Comparison of ENCODE assay signal across 9 cellular contexts in the genomic region with DNA sequence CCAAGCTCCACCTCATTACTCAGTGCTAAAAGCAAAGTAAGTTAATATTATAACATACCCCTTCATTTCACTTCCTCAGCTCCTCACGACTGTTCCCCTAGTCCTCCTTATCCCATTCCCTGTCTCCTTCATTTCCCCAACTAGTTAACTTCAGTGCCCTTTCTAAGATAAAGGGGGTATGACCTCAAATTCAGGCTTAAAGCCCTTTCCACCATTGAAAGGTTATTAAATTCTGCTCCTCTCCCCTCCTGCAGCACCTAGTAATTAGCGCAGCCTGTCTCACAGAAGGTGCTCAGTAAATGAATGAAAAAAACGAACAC. TPM values are rescaled to one million over a fixed set of nuclear protein-coding genes. Genes with fewer than 3 reads are reported as not detected.
A peak's percentile ranks its signal among the peaks of the same experiment; 100 is the strongest.
DNase-seq lines count a peak whose midpoint lies in the region; ATAC-seq and TF ChIP-seq lines count a peak whose summit lies in the region.
"Had no signal": no experiment of that assay in that cellular context is flagged by ENCODE, and none has a peak within 500 bp of the region (broad histone marks: within the 10 kb centered on the region; RNA-seq: fewer than 3 reads in every experiment).

No MANE protein-coding gene starts in this region.

- H2AFZ ChIP-seq in Loucy (ENCODE audit: low read length): peak overlapping the region; percentile 83

- H3K36me3 Mint-ChIP-seq in dendritic cell treated with granulocyte-macrophage colony-stimulating factor and Interleukin-4, amounts not matched to agents 40 ng/mL and 50 ng/mL, for 4 days (ENCODE audit: low read depth): no peaks in the 10 kb centered on the region
- H3K36me3 Mint-ChIP-seq in naive thymus-derived CD4-positive, alpha-beta T cell: peaks cover 0 to 5% (median 0%) of the 10 kb centered on the region in 5 donors

- peaks cover 10% of the 10 kb centered on the region for H3K4me1 ChIP-seq in Loucy (ENCODE audit: insufficient read depth, low read length, poor library complexity, severe bottlenecking)
- H3K4me1 ChIP-seq in naive thymus-derived CD4-positive, alpha-beta T cell (ENCODE audit: control insufficient read depth in 2 of 2, insufficient read depth in 2 of 2, low read length in 2 of 2): peaks cover 6 to 9% of the 10 kb centered on the region in 2 donors

- no peaks in the 10 kb centered on the region for H3K36me3 ChIP-seq in Loucy (ENCODE audit: insufficient read depth, low read length)
- no peaks in the 10 kb centered on the region for H3K36me3 ChIP-seq in naive thymus-derived CD4-positive, alpha-beta T cell (ENCODE audit: control insufficient read depth in 2 of 3, insufficient read depth in 3 of 3, low read length in 3 of 3)

- CTCF ChIA-PET in naive thymus-derived CD4-positive, alpha-beta T cell (lab: Charles Lee): interaction anchor here (1.2 to 2.3 kb wide), 3 partner anchors 9 to 225 kb away, joined by 3 to 5 read pairs (median 5); partner anchors contain the start of genes ANKMY2 and BZW2

- H3K9me3 Mint-ChIP-seq in dendritic cell treated with granulocyte-macrophage colony-stimulating factor and Interleukin-4, amounts not matched to agents 40 ng/mL and 50 ng/mL, for 4 days: no peaks in the 10 kb centered on the region
- peaks cover 0 to 5% (median 0%) of the 10 kb centered on the region in 11 donors for H3K9me3 Mint-ChIP-seq in naive thymus-derived CD4-positive, alpha-beta T cell

- no peaks in the 10 kb centered on the region for H3K27me3 ChIP-seq in Loucy (ENCODE audit: insufficient read depth, low read length, poor library complexity, severe bottlenecking)
- no peaks in the 10 kb centered on the region for H3K27me3 ChIP-seq in naive thymus-derived CD4-positive, alpha-beta T cell (ENCODE audit: control insufficient read depth in 2 of 2, insufficient read depth in 2 of 2, low read length in 2 of 2)

- DNase-seq in AG10803 (ENCODE audit: low read depth): no peak
- DNase-seq in naive thymus-derived CD4-positive, alpha-beta T cell: no peak
- no peak for DNase-seq in left lobe of liver (ENCODE audit: low spot score)
- no peak for DNase-seq in superior temporal gyrus (ENCODE audit: extremely low spot score)
- DNase-seq in HPDE6-E6E7 (ENCODE audit: extremely low spot score): no peak

- H3F3A ChIP-seq in Loucy (ENCODE audit: low read depth): no peaks in the 10 kb centered on the region

- peaks cover 76% of the 10 kb centered on the region for H3K27me3 Mint-ChIP-seq in dendritic cell treated with granulocyte-macrophage colony-stimulating factor and Interleukin-4, amounts not matched to agents 40 ng/mL and 50 ng/mL, for 4 days
- peaks cover 0 to 17% (median 0%) of the 10 kb centered on the region in 5 donors for H3K27me3 Mint-ChIP-seq in naive thymus-derived CD4-positive, alpha-beta T cell

- intact Hi-C loops in dendritic cell treated with granulocyte-macrophage colony-stimulating factor and Interleukin-4, amounts not matched to agents 40 ng/mL and 50 ng/mL, for 4 days (cut with micrococcal nuclease): no loop called here
- intact Hi-C loops in naive thymus-derived CD4-positive, alpha-beta T cell (cut with micrococcal nuclease): loop anchor here (1.0 to 5.0 kb wide), 8 partner anchors 9 to 1522 kb away; partner anchors contain the start of genes ANKMY2 (in 2 of the 2), SNX13 (in 2 of the 2), AHR (in 1 of the 2) and TSPAN13 (in 1 of the 2)

- H4K20me1 ChIP-seq in Loucy (ENCODE audit: insufficient read depth, low read length, poor library complexity, severe bottlenecking): no peaks in the 10 kb centered on the region

- 0 out of 2 replicates have a peak, but pooled peaks cover 2% of the 10 kb centered on the region for H3K9me3 ChIP-seq in Loucy (ENCODE audit: insufficient read depth, low read depth, low read length)
- no peaks in the 10 kb centered on the region for H3K9me3 ChIP-seq in naive thymus-derived CD4-positive, alpha-beta T cell (ENCODE audit: control insufficient read depth in 2 of 3, low read length in 3 of 3)

- TF ChIP-seq CTCF in AG10803 (conservative IDR thresholded peaks at IDR 0.05; ENCODE audit: low read length) (no peak), Loucy (conservative IDR thresholded peaks at IDR 0.05; ENCODE audit: low read length) (no peak)

- no peaks in the 10 kb centered on the region for H3K79me2 ChIP-seq in Loucy (ENCODE audit: insufficient read depth, low read length)

- peak overlapping the region; percentile 85 for H3K9ac ChIP-seq in Loucy (ENCODE audit: low read depth, low read length, poor library complexity, severe bottlenecking)

- ATAC-seq in naive thymus-derived CD4-positive, alpha-beta T cell: no peak
- no peak for ATAC-seq in left lobe of liver
- ATAC-seq in HG02798 (IDR thresholded peaks at IDR 0.05; ENCODE audit: poor library complexity, unreplicated experiment): no peak

- peaks cover 29% of the 10 kb centered on the region for H3K4me1 Mint-ChIP-seq in dendritic cell treated with granulocyte-macrophage colony-stimulating factor and Interleukin-4, amounts not matched to agents 40 ng/mL and 50 ng/mL, for 4 days (ENCODE audit: low read depth)
- peaks cover 7 to 23% (median 15%) of the 10 kb centered on the region in 7 donors for H3K4me1 Mint-ChIP-seq in naive thymus-derived CD4-positive, alpha-beta T cell

- H3K4me2 ChIP-seq in Loucy (ENCODE audit: low read depth, low read length, poor library complexity, severe bottlenecking): peak overlapping the region; percentile 61

- POLR2A ChIA-PET in naive thymus-derived CD4-positive, alpha-beta T cell (lab: Charles Lee): interaction anchor here (0.7 to 2.2 kb wide), 4 partner anchors 12 to 878 kb away, joined by 3 to 19 read pairs (median 10); partner anchors contain the start of genes AHR, ANKMY2 and BZW2

- H3K27ac ChIP-seq in naive thymus-derived CD4-positive, alpha-beta T cell (ENCODE audit: low read depth, low read length): peak overlapping the region; percentile 78

- peak overlapping the region; percentile 84 for H3K4me3 Mint-ChIP-seq in dendritic cell treated with granulocyte-macrophage colony-stimulating factor and Interleukin-4, amounts not matched to agents 40 ng/mL and 50 ng/mL, for 4 days
- peak overlapping the region; percentile 82 to 96 (median 88) for H3K4me3 Mint-ChIP-seq in naive thymus-derived CD4-positive, alpha-beta T cell

- no peaks in the 10 kb centered on the region for H3K9me2 ChIP-seq in Loucy (replicated peaks; ENCODE audit: low read depth, low read length)

- H3K27ac Mint-ChIP-seq in dendritic cell treated with granulocyte-macrophage colony-stimulating factor and Interleukin-4, amounts not matched to agents 40 ng/mL and 50 ng/mL, for 4 days: peak overlapping the region; percentile 57
- peak overlapping the region; percentile 84 to 98 (median 92) for H3K27ac Mint-ChIP-seq in naive thymus-derived CD4-positive, alpha-beta T cell

- H3K4me3 ChIP-seq in AG10803 (ENCODE audit: low read length) (peak overlapping the region; percentile 72), Loucy (ENCODE audit: low read length, poor library complexity, severe bottlenecking) (peak overlapping the region; percentile 76)
- H3K4me3 ChIP-seq in naive thymus-derived CD4-positive, alpha-beta T cell (ENCODE audit: low read length): peak overlapping the region; percentile 93

RNA-seq across cellular contexts. Expression of gene CRPPA, which starts 1.0 kb away (rescaled TPM):
- 1 to 10 TPM; 1.3 to 2.5 (median 1.3) TPM for total RNA-seq in naive thymus-derived CD4-positive, alpha-beta T cell
- polyA plus RNA-seq in naive thymus-derived CD4-positive, alpha-beta T cell: under 1 TPM; 0.21 TPM
- total RNA-seq in left lobe of liver: 2.2 TPM

RNA-seq across cellular contexts. Expression of gene SOSTDC1, which starts 45.2 kb away (rescaled TPM):
- total RNA-seq in naive thymus-derived CD4-positive, alpha-beta T cell: not detected
- polyA plus RNA-seq in naive thymus-derived CD4-positive, alpha-beta T cell: not detected
- not detected for total RNA-seq in left lobe of liver
- total RNA-seq: ureter had no signal
